ENCODE assay signal across 29 cellular contexts in genomic region chr14:100294963-100295330, GRCh38. TPM values are rescaled to one million over a fixed set of nuclear protein-coding genes. Genes with fewer than 3 reads are reported as not detected.
A peak's percentile ranks its signal among the peaks of the same experiment; 100 is the strongest.
DNase-seq lines count a peak whose midpoint lies in the region; ATAC-seq and TF ChIP-seq lines count a peak whose summit lies in the region.
"Had no signal": no experiment of that assay in that cellular context is flagged by ENCODE, and none has a peak within 500 bp of the region (broad histone marks: within the 10 kb centered on the region; RNA-seq: fewer than 3 reads in every experiment).

No MANE protein-coding gene starts in this region.

- H3K4me1 Mint-ChIP-seq in stimulated activated naive B cell treated with anti-CD40 and anti-IgM and Interleukin-4, amounts not matched to agents 10 μg/mL and 1 μg/mL and 100 μg/mL, for 72 hours, result peaks cover 54 to 75% of the 10 kb centered on the region in 2 donors
- peaks cover 14% of the 10 kb centered on the region for H3K4me1 Mint-ChIP-seq in chondrocyte (ENCODE audit: low read depth)

- H3K9ac ChIP-seq in BLaER1, result peak overlapping the region; percentile 63

- H3K4me1 ChIP-seq in BLaER1, result peaks cover 100% of the 10 kb centered on the region
- H3K4me1 ChIP-seq in right cardiac atrium (ENCODE audit: control insufficient read depth, insufficient read depth, low read length), result peaks cover 6% of the 10 kb centered on the region
- H3K4me1 ChIP-seq in stomach, result peaks cover 16 to 52% (median 32%) of the 10 kb centered on the region in 4 donors
- H3K4me1 ChIP-seq: foreskin keratinocyte had no signal

- H3K27me3 Mint-ChIP-seq in stimulated activated naive B cell treated with anti-CD40 and anti-IgM and Interleukin-4, amounts not matched to agents 10 μg/mL and 1 μg/mL and 100 μg/mL, for 72 hours, result no peaks in the 10 kb centered on the region
- H3K27me3 Mint-ChIP-seq in chondrocyte (ENCODE audit: low read depth), result no peaks in the 10 kb centered on the region
- H3K27me3 Mint-ChIP-seq: activated naive CD8-positive, alpha-beta T cell; progenitor cell of endocrine pancreas; T-cell had no signal

- DNase-seq in GM13977 (ENCODE audit: low spot score), result peak; percentile 17
- peak in 2 of 3 donors; percentile 32 to 42 for DNase-seq in right cardiac atrium
- DNase-seq in stimulated activated naive B cell treated with anti-CD40 and anti-IgM and Interleukin-4, amounts not matched to agents 10 μg/mL and 1 μg/mL and 100 μg/mL, for 72 hours, result no peak
- DNase-seq in activated T-cell treated with anti-CD3 and anti-CD28 coated beads, Interleukin-2, amount 50 U/mL, for 48 hours, result no peak
- DNase-seq in NCI-H2171 treated with DMSO at 0.1 percent for 48 hours (lab: John Stamatoyannopoulos, UW), result no peak
- DNase-seq in stomach, result no peak
- no peak for DNase-seq in chondrocyte (ENCODE audit: low spot score)
- DNase-seq: activated CD4-positive, alpha-beta T cell treated with anti-CD3 and anti-CD28 coated beads, Interleukin-2, amount 50 U/mL, for 4 hours; activated CD8-positive, alpha-beta memory T cell treated with anti-CD3 and anti-CD28 coated beads, Interleukin-2, amount 50 U/mL, for 4 hours; Calu3; foreskin keratinocyte; MG63; NCI-H1105 treated with DMSO at 0.1 percent for 48 hours; NCI-H1930; NCI-H226; NCI-H69; stimulated activated CD8-positive, alpha-beta memory T cell treated with anti-CD3 and anti-CD28 coated beads, Interleukin-4, amount 100 ng/mL, for 48 hours; T-cell had no signal

- in situ Hi-C loops in GM13977 (cut with MboI; ENCODE audit: low pct_unique_long_range_greater_than_20kb, low sequenced_read_pairs, unreplicated experiment), result no loop called here

- TF ChIP-seq CTCF in GM13977 (IDR thresholded peaks at IDR 0.05; ENCODE audit: extremely low read depth, insufficient read depth, missing control alignments) (no peak), stomach (IDR thresholded peaks at IDR 0.05) (no peak), chondrocyte (IDR thresholded peaks at IDR 0.05) (no peak)

- intact Hi-C loops in right cardiac atrium (cut with DNase I) (no loop called here), stomach (cut with DNase I; ENCODE audit: low total_unique reads) (no loop called here)

- peak overlapping the region; percentile 82 for H3K27ac Mint-ChIP-seq in stimulated activated naive B cell treated with anti-CD40 and anti-IgM and Interleukin-4, amounts not matched to agents 10 μg/mL and 1 μg/mL and 100 μg/mL, for 72 hours
- H3K27ac Mint-ChIP-seq in chondrocyte (ENCODE audit: unreplicated experiment), result no peak overlapping the region
- H3K27ac Mint-ChIP-seq: activated naive CD8-positive, alpha-beta T cell; activated T-helper 2 cell treated with anti-CD3 and anti-CD28 coated beads, Interferon-gamma antibody, Interleukin-2, Interleukin-4, amounts not matched to agents 10 μg/mL and 5 μg/mL and 100 μg/mL, durations not matched to agents 14 hours and 24 hours and 36 hours; progenitor cell of endocrine pancreas had no signal

- H3K36me3 Mint-ChIP-seq in stimulated activated naive B cell treated with anti-CD40 and anti-IgM and Interleukin-4, amounts not matched to agents 10 μg/mL and 1 μg/mL and 100 μg/mL, for 72 hours, result peaks cover 2 to 13% of the 10 kb centered on the region in 2 donors
- peaks cover 3% of the 10 kb centered on the region for H3K36me3 Mint-ChIP-seq in chondrocyte (ENCODE audit: low read depth)
- H3K36me3 Mint-ChIP-seq: activated naive CD8-positive, alpha-beta T cell; T-cell had no signal

- TF ChIP-seq EP300 in stomach (IDR thresholded peaks at IDR 0.05), result no peak

- H3K4me3 ChIP-seq in BLaER1 (peak overlapping the region; percentile 35; the same call in 1 of the 2 replicates), right cardiac atrium (ENCODE audit: low read length) (no peak overlapping the region), stomach (no peak overlapping the region)
- H3K4me3 ChIP-seq: K562, MG63, skin epidermis, vagina had no signal

- WGBS in right cardiac atrium, result 85% methylated on average over 2 of the region's 2 CpGs
- WGBS in stomach, 5 donors, result 73 to 95% (median 91%) methylated on average over 2 of the region's 2 CpGs

- H4K20me1 ChIP-seq in BLaER1, result peaks cover 88% of the 10 kb centered on the region

- no peaks in the 10 kb centered on the region for H3K9me3 Mint-ChIP-seq in stimulated activated naive B cell treated with anti-CD40 and anti-IgM and Interleukin-4, amounts not matched to agents 10 μg/mL and 1 μg/mL and 100 μg/mL, for 72 hours
- H3K9me3 Mint-ChIP-seq in chondrocyte (ENCODE audit: low read depth), result no peaks in the 10 kb centered on the region
- H3K9me3 Mint-ChIP-seq: activated T-helper 2 cell treated with anti-CD3 and anti-CD28 coated beads, Interferon-gamma antibody, Interleukin-2, Interleukin-4, amounts not matched to agents 10 μg/mL and 5 μg/mL and 100 μg/mL, durations not matched to agents 14 hours and 24 hours and 36 hours; T-cell had no signal

- H3K36me3 ChIP-seq in BLaER1 (peaks cover 52% of the 10 kb centered on the region), stomach (peaks cover 17 to 39% (median 31%) of the 10 kb centered on the region in 4 donors)
- H3K36me3 ChIP-seq: MG63 had no signal

- no peak for ATAC-seq in right cardiac atrium
- ATAC-seq in stimulated activated naive B cell treated with anti-CD40 and anti-IgM and Interleukin-4, amounts not matched to agents 10 μg/mL and 1 μg/mL and 100 μg/mL, for 72 hours (replicated peaks), result no peak
- ATAC-seq: foreskin keratinocyte, left lobe of liver, Panc1, T-cell had no signal

- H3K4me2 ChIP-seq in BLaER1, result peak overlapping the region; percentile 96

- no peaks in the 10 kb centered on the region for H3K27me3 ChIP-seq in BLaER1
- H3K27me3 ChIP-seq in right cardiac atrium (ENCODE audit: control insufficient read depth, insufficient read depth), result no peaks in the 10 kb centered on the region
- no peaks in the 10 kb centered on the region for H3K27me3 ChIP-seq in stomach
- H3K27me3 ChIP-seq: foreskin keratinocyte, MG63, neutrophil, vagina had no signal

- H3K4me3 Mint-ChIP-seq in stimulated activated naive B cell treated with anti-CD40 and anti-IgM and Interleukin-4, amounts not matched to agents 10 μg/mL and 1 μg/mL and 100 μg/mL, for 72 hours, result no peak overlapping the region
- no peak overlapping the region for H3K4me3 Mint-ChIP-seq in chondrocyte (ENCODE audit: unreplicated experiment)
- H3K4me3 Mint-ChIP-seq: activated naive CD8-positive, alpha-beta T cell; T-cell had no signal

- no peaks in the 10 kb centered on the region for H3K9me3 ChIP-seq in BLaER1
- H3K9me3 ChIP-seq in right cardiac atrium (ENCODE audit: control insufficient read depth, low read length), result no peaks in the 10 kb centered on the region
- H3K9me3 ChIP-seq in stomach, result no peaks in the 10 kb centered on the region
- H3K9me3 ChIP-seq: MG63, neutrophil, vagina had no signal

- TF ChIP-seq POLR2A in stomach (IDR thresholded peaks at IDR 0.05), result no peak

- H3K27ac ChIP-seq in BLaER1, result peak overlapping the region; percentile 90
- peak overlapping the region; percentile 17 for H3K27ac ChIP-seq in right cardiac atrium (ENCODE audit: low read length)
- peak overlapping the region in 1 of 5 donors; percentile 81 for H3K27ac ChIP-seq in stomach
- H3K27ac ChIP-seq: foreskin keratinocyte, vagina had no signal

RNA-seq across cellular contexts. Expression of gene SLC25A29, which starts 11.3 kb away (rescaled TPM):
- total RNA-seq in right cardiac atrium (10 to 100 TPM; 22.9 to 41.1 (median 23.9) TPM), stomach (100 to 1,000 TPM in 2 of 5 donors, 10 to 100 TPM in 3; 25.7 to 174 (median 30.1) TPM), chondrocyte (22.2 to 29.3 TPM (median 26.6 TPM) in 3 replicates)
- polyA plus RNA-seq in right cardiac atrium (20.9 TPM), stomach (10 to 100 TPM in 2 of 3 donors, 1 to 10 TPM in 1; 9.0 to 58.3 (median 26.2) TPM)

RNA-seq across cellular contexts. Expression of gene SLC25A47, which starts 28.2 kb away (rescaled TPM):
- total RNA-seq in right cardiac atrium, result not detected
- polyA plus RNA-seq in right cardiac atrium, result not detected
- under 1 TPM in 1 of 5 donors, not detected in 4; 0.73 TPM for total RNA-seq in stomach
- polyA plus RNA-seq in stomach, result not detected
- total RNA-seq in chondrocyte, result not detected in 3 replicates
- total RNA-seq: activated T-helper 2 cell treated with anti-CD3 and anti-CD28 coated beads, Interferon-gamma antibody, Interleukin-2, Interleukin-4, amounts not matched to agents 10 μg/mL and 5 μg/mL and 100 μg/mL, durations not matched to agents 14 hours and 24 hours and 36 hours; Calu3; cerebellum; foreskin keratinocyte; progenitor cell of endocrine pancreas; vagina had no signal
- polyA plus RNA-seq: foreskin keratinocyte, K562 had no signal

RNA-seq across cellular contexts. Expression of gene YY1, which starts 56.0 kb away (rescaled TPM):
- total RNA-seq in right cardiac atrium, result 10 to 100 TPM; 45.4 to 47.4 (median 46.3) TPM
- 28.8 TPM for polyA plus RNA-seq in right cardiac atrium
- 10 to 100 TPM; 33.0 to 68.1 (median 57.8) TPM for total RNA-seq in stomach
- 10 to 100 TPM; 23.0 to 27.0 (median 26.3) TPM for polyA plus RNA-seq in stomach
- total RNA-seq in chondrocyte, result 69.8 to 72.8 TPM (median 70.0 TPM) in 3 replicates

Comparison
In these comparisons a context has a peak if more than half of its experiments do, and no peak if none do; other contexts are left out.
1. DNase-seq: peak in GM13977 (single experiment) and right cardiac atrium (2 of 3); none in stimulated activated naive B cell treated with anti-CD40 and anti-IgM and Interleukin-4, amounts not matched to agents 10 μg/mL and 1 μg/mL and 100 μg/mL, for 72 hours (single experiment), activated T-cell treated with anti-CD3 and anti-CD28 coated beads, Interleukin-2, amount 50 U/mL, for 48 hours (0 of 2), NCI-H2171 treated with DMSO at 0.1 percent for 48 hours (single experiment), stomach (single experiment) and chondrocyte (single experiment).